8 cellular contexts compared by ENCODE assay signal in genomic region chr1:203025721-203026665, GRCh38. TPM values are rescaled to one million over a fixed set of nuclear protein-coding genes. Genes with fewer than 3 reads are reported as not detected.
DNase-seq lines count a peak whose midpoint lies in the region; ATAC-seq and TF ChIP-seq lines count a peak whose summit lies in the region.

PPFIA4 (plus strand) TSS chr1:203026491; CDS start chr1:203039009, 12,518 bp downstream.

- peak within 1 kb of the TSS; percentile 68 for H3K4me3 Mint-ChIP-seq in osteocyte (ENCODE audit: unreplicated experiment)

- no peaks in the 10 kb centered on the region for H3K27me3 ChIP-seq in HAP-1 (ENCODE audit: low read depth)

- no peak for TF ChIP-seq CTCF in NB4 (IDR thresholded peaks at IDR 0.05; ENCODE audit: low read depth, low read length)
- no peak for TF ChIP-seq CTCF in osteocyte (IDR thresholded peaks at IDR 0.05)

- H3K27me3 Mint-ChIP-seq in osteocyte (ENCODE audit: unreplicated experiment) = peaks cover 19% of the 10 kb centered on the region

- H3K4me3 ChIP-seq in HAP-1 (peak within 1 kb of the TSS; percentile 50), NB4 (ENCODE audit: low read depth, low read length) (peak within 1 kb of the TSS; percentile 51)

- peak; percentile 92 to 96 for ATAC-seq in activated naive CD4-positive, alpha-beta T cell treated with anti-CD3 and anti-CD28 coated beads, Interleukin-2, amount 50 U/mL, for 72 hours

- H3K9me3 ChIP-seq in HAP-1 = no peaks in the 10 kb centered on the region; the same call in 1 of the 2 replicates

- H3K27ac Mint-ChIP-seq in activated naive CD4-positive, alpha-beta T cell treated with anti-CD3 and anti-CD28 coated beads, Interleukin-2, amount 50 U/mL, for 72 hours = peak within 1 kb of the TSS; percentile 59 to 92
- H3K27ac Mint-ChIP-seq in osteocyte (ENCODE audit: unreplicated experiment) = peak within 1 kb of the TSS; percentile 53

- peaks cover 32% of the 10 kb centered on the region for H3K36me3 ChIP-seq in HAP-1 (replicated peaks)

- peaks cover 8% of the 10 kb centered on the region for H3K4me1 Mint-ChIP-seq in osteocyte (ENCODE audit: unreplicated experiment)

- in situ Hi-C loops in HAP-1 (cut with MboI; ENCODE audit: low sequenced_read_pairs) = no loop called here

- intact Hi-C loops in head of caudate nucleus (cut with DNase I) = no loop called here

- peak within 1 kb of the TSS; percentile 62 for H3K27ac ChIP-seq in temporal lobe (ENCODE audit: low read depth, low read length)

- H3K4me1 ChIP-seq in HAP-1 = peaks cover 5% of the 10 kb centered on the region

- peaks cover 5 to 7% of the 10 kb centered on the region in 2 donors for H3K9me3 Mint-ChIP-seq in activated naive CD4-positive, alpha-beta T cell treated with anti-CD3 and anti-CD28 coated beads, Interleukin-2, amount 50 U/mL, for 72 hours
- no peaks in the 10 kb centered on the region for H3K9me3 Mint-ChIP-seq in osteocyte (ENCODE audit: unreplicated experiment)

- peaks cover 10 to 28% of the 10 kb centered on the region in 2 donors for H3K36me3 Mint-ChIP-seq in activated naive CD4-positive, alpha-beta T cell treated with anti-CD3 and anti-CD28 coated beads, Interleukin-2, amount 50 U/mL, for 72 hours
- peaks cover 26% of the 10 kb centered on the region for H3K36me3 Mint-ChIP-seq in osteocyte (ENCODE audit: unreplicated experiment)

- DNase-seq in Daoy (ENCODE audit: low read depth) (peak; percentile 91), HAP-1 (ENCODE audit: low spot score in 2 of 2) (peak; percentile 68 to 90), NB4 (ENCODE audit: low read depth) (peak; percentile 75), SKM-1 (lab: John Stamatoyannopoulos, UW; ENCODE audit: unreplicated experiment) (peak; percentile 86), head of caudate nucleus (peak; percentile 62 to 95 (median 90)), osteocyte (ENCODE audit: extremely low spot score, unreplicated experiment) (peak; percentile 94)
- peak; percentile 89 to 96 for DNase-seq in activated naive CD4-positive, alpha-beta T cell treated with anti-CD3 and anti-CD28 coated beads, Interleukin-2, amount 50 U/mL, for 72 hours (ENCODE audit: low spot score in 2 of 2)

- TF ChIP-seq POLR2A in NB4 (IDR thresholded peaks at IDR 0.05; ENCODE audit: extremely low read depth, insufficient read length) = no peak

RNA-seq across cellular contexts. Expression of gene PPFIA4, which starts in this region (rescaled TPM):
- total RNA-seq in Daoy (2014; rRNA removed; shearing (Covaris generic)) = 0.11 TPM in 1 of 2 replicates, not detected in the other
- total RNA-seq in activated naive CD4-positive, alpha-beta T cell treated with anti-CD3 and anti-CD28 coated beads, Interleukin-2, amount 50 U/mL, for 72 hours = 100 to 1,000 TPM in 1 of 2 donors, 1 to 10 TPM in 1; 1.9 to 112 TPM
- total RNA-seq in osteocyte (0.63 and 1.4 TPM in 2 replicates), temporal lobe (12.3 TPM)

Comparison
In these comparisons a context has a peak if more than half of its experiments do, and no peak if none do; other contexts are left out.
1. Peak in every context shown above with its lines: DNase-seq, ATAC-seq, H3K4me3 ChIP-seq and H3K27ac ChIP-seq.
2. Peak in DNase-seq in Daoy; RNA of the gene not detected or under 1 TPM.